18 cellular contexts compared by ENCODE assay signal in genomic region chr14:101088395-101088667, GRCh38.
DNase-seq lines count a peak whose midpoint lies in the region; ATAC-seq and TF ChIP-seq lines count a peak whose summit lies in the region.
"Had no signal": no experiment of that assay in that cellular context is flagged by ENCODE, and none has a peak within 500 bp of the region (broad histone marks: within the 10 kb centered on the region; RNA-seq: fewer than 3 reads in every experiment).

No MANE protein-coding gene starts in this region.

- no peak overlapping the region for H3K4me3 Mint-ChIP-seq in activated naive CD8-positive, alpha-beta T cell treated with anti-CD3 and anti-CD28 coated beads, Interleukin-2, amount 10 ng/mL, durations not matched to agents 7 days and 5 days
- no peak overlapping the region for H3K4me3 Mint-ChIP-seq in activated naive CD8-positive, alpha-beta T cell treated with anti-CD3 and anti-CD28 coated beads, Interleukin-2, amount 50 U/mL, for 24 hours
- H3K4me3 Mint-ChIP-seq in T-helper 17 cell (no peak overlapping the region), neural crest cell (no peak overlapping the region)
- H3K4me3 Mint-ChIP-seq: CD8-positive, alpha-beta T cell had no signal

- no peak for ATAC-seq in activated naive CD8-positive, alpha-beta T cell treated with anti-CD3 and anti-CD28 coated beads, Interleukin-2, amount 10 ng/mL, durations not matched to agents 7 days and 5 days (ENCODE audit: low read depth)
- no peak for ATAC-seq in activated naive CD8-positive, alpha-beta T cell treated with anti-CD3 and anti-CD28 coated beads, Interleukin-2, amount 50 U/mL, for 24 hours
- ATAC-seq in T-helper 17 cell = no peak
- peak; percentile 22 for ATAC-seq in aorta (ENCODE audit: low FRiP score)
- ATAC-seq in esophagus mucosa = no peak
- ATAC-seq: CD8-positive, alpha-beta T cell; HCT116 had no signal

- no peaks in the 10 kb centered on the region for H3K9me3 ChIP-seq in T-helper 17 cell (ENCODE audit: control insufficient read depth, low read length, poor library complexity, severe bottlenecking)
- peaks cover under 1% of the 10 kb centered on the region for H3K9me3 ChIP-seq in aorta (ENCODE audit: control insufficient read depth, low read length)

- H3K4me1 ChIP-seq in aorta (ENCODE audit: control insufficient read depth in 1 of 2, insufficient read depth in 2 of 2, low read length in 2 of 2) = no peaks in the 10 kb centered on the region

- no peaks in the 10 kb centered on the region for H3K36me3 ChIP-seq in aorta (ENCODE audit: control insufficient read depth in 1 of 2, insufficient read depth in 2 of 2, low read length in 1 of 2)

- no peaks in the 10 kb centered on the region for H3K4me1 Mint-ChIP-seq in activated naive CD8-positive, alpha-beta T cell treated with anti-CD3 and anti-CD28 coated beads, Interleukin-2, amount 10 ng/mL, durations not matched to agents 7 days and 5 days
- no peaks in the 10 kb centered on the region for H3K4me1 Mint-ChIP-seq in activated naive CD8-positive, alpha-beta T cell treated with anti-CD3 and anti-CD28 coated beads, Interleukin-2, amount 50 U/mL, for 24 hours
- no peaks in the 10 kb centered on the region for H3K4me1 Mint-ChIP-seq in T-helper 17 cell
- H3K4me1 Mint-ChIP-seq in neural crest cell = peaks cover 1% of the 10 kb centered on the region

- peaks cover 23% of the 10 kb centered on the region for H3K27me3 Mint-ChIP-seq in activated naive CD8-positive, alpha-beta T cell treated with anti-CD3 and anti-CD28 coated beads, Interleukin-2, amount 10 ng/mL, durations not matched to agents 7 days and 5 days
- peaks cover 1% of the 10 kb centered on the region for H3K27me3 Mint-ChIP-seq in activated naive CD8-positive, alpha-beta T cell treated with anti-CD3 and anti-CD28 coated beads, Interleukin-2, amount 50 U/mL, for 24 hours
- peaks cover 19% of the 10 kb centered on the region for H3K27me3 Mint-ChIP-seq in T-helper 17 cell
- H3K27me3 Mint-ChIP-seq in neural crest cell (ENCODE audit: low read depth) = no peaks in the 10 kb centered on the region

- no peak overlapping the region for H3K4me3 ChIP-seq in aorta (ENCODE audit: low read length in 2 of 2)

- no peak for TF ChIP-seq CTCF in neural crest cell (conservative IDR thresholded peaks at IDR 0.05)

- intact Hi-C loops in aorta (cut with DNase I) = no loop called here

- H3K27me3 ChIP-seq in aorta (ENCODE audit: control insufficient read depth in 1 of 2, insufficient read depth in 2 of 2, low read length in 1 of 2) = no peaks in the 10 kb centered on the region

- H3K9me3 Mint-ChIP-seq in activated naive CD8-positive, alpha-beta T cell treated with anti-CD3 and anti-CD28 coated beads, Interleukin-2, amount 10 ng/mL, durations not matched to agents 7 days and 5 days = no peaks in the 10 kb centered on the region
- H3K9me3 Mint-ChIP-seq in activated naive CD8-positive, alpha-beta T cell treated with anti-CD3 and anti-CD28 coated beads, Interleukin-2, amount 50 U/mL, for 24 hours = no peaks in the 10 kb centered on the region
- peaks cover 1% of the 10 kb centered on the region for H3K9me3 Mint-ChIP-seq in neural crest cell

- POLR2A ChIA-PET in activated naive CD8-positive, alpha-beta T cell treated with anti-CD3 and anti-CD28 coated beads, Interleukin-2, amount 10 ng/mL, durations not matched to agents 7 days and 5 days (lab: Charles Lee) = no interaction called here

- H3K27ac Mint-ChIP-seq in activated naive CD8-positive, alpha-beta T cell treated with anti-CD3 and anti-CD28 coated beads, Interleukin-2, amount 10 ng/mL, durations not matched to agents 7 days and 5 days = no peak overlapping the region
- no peak overlapping the region for H3K27ac Mint-ChIP-seq in activated naive CD8-positive, alpha-beta T cell treated with anti-CD3 and anti-CD28 coated beads, Interleukin-2, amount 50 U/mL, for 24 hours
- H3K27ac Mint-ChIP-seq in T-helper 17 cell = peak overlapping the region; percentile 43
- H3K27ac Mint-ChIP-seq in neural crest cell (ENCODE audit: unreplicated experiment) = peak overlapping the region; percentile 90
- H3K27ac Mint-ChIP-seq: CD8-positive, alpha-beta T cell had no signal

- H3K36me3 Mint-ChIP-seq in activated naive CD8-positive, alpha-beta T cell treated with anti-CD3 and anti-CD28 coated beads, Interleukin-2, amount 10 ng/mL, durations not matched to agents 7 days and 5 days = no peaks in the 10 kb centered on the region
- no peaks in the 10 kb centered on the region for H3K36me3 Mint-ChIP-seq in activated naive CD8-positive, alpha-beta T cell treated with anti-CD3 and anti-CD28 coated beads, Interleukin-2, amount 50 U/mL, for 24 hours (ENCODE audit: low read depth)
- H3K36me3 Mint-ChIP-seq in T-helper 17 cell (ENCODE audit: low read depth) = no peaks in the 10 kb centered on the region
- no peaks in the 10 kb centered on the region for H3K36me3 Mint-ChIP-seq in neural crest cell (ENCODE audit: low read depth)
- H3K36me3 Mint-ChIP-seq: CD8-positive, alpha-beta T cell had no signal

- 97 to 98% methylated on average over 6 of the region's 6 CpGs for WGBS in aorta, 2 donors

- H3K27ac ChIP-seq in aorta (ENCODE audit: low read depth in 1 of 2, low read length in 2 of 2) = no peak overlapping the region
- H3K27ac ChIP-seq: KMS-11 had no signal

- DNase-seq in activated naive CD8-positive, alpha-beta T cell treated with anti-CD3 and anti-CD28 coated beads, Interleukin-2, amount 10 ng/mL, durations not matched to agents 7 days and 5 days = peak; percentile 15
- DNase-seq in activated naive CD8-positive, alpha-beta T cell treated with anti-CD3 and anti-CD28 coated beads, Interleukin-2, amount 50 U/mL, for 24 hours = no peak
- DNase-seq in T-helper 17 cell (no peak), neural crest cell (ENCODE audit: low read depth, low spot score) (no peak), aorta (no peak), RPMI8226 (no peak)
- DNase-seq: AML-193, C1 segment of cervical spinal cord, GOT3, NCI-H1105, NCI-H146, NCI-H2029, NCI-H510A treated with DMSO at 0.1 percent for 48 hours, NCI-H748 treated with DMSO at 0.1 percent for 48 hours had no signal

Comparison
In these comparisons a context has a peak if more than half of its experiments do, and no peak if none do; other contexts are left out.
1. H3K27ac Mint-ChIP-seq: peak in T-helper 17 cell (single experiment) and neural crest cell (single experiment); none in activated naive CD8-positive, alpha-beta T cell treated with anti-CD3 and anti-CD28 coated beads, Interleukin-2, amount 10 ng/mL, durations not matched to agents 7 days and 5 days (single experiment) and activated naive CD8-positive, alpha-beta T cell treated with anti-CD3 and anti-CD28 coated beads, Interleukin-2, amount 50 U/mL, for 24 hours (single experiment).